1 cellular context compared by ENCODE assay signal in genomic region chr3:184565421-184566211, GRCh38.
TF ChIP-seq lines count a peak whose summit lies in the region.

No MANE protein-coding gene starts in this region.

TF ChIP-seq in HepG2, 621 proteins besides CTCF, POLR2A, EP300 and RAD21 (continued from another document):
- TF ChIP-seq REST (IDR thresholded peaks at IDR 0.05; ENCODE audit: borderline replicate concordance in 1 of 2, low read depth in 1 of 2, low read length in 2 of 2) = no peak
- TF ChIP-seq CEBPB (IDR thresholded peaks at IDR 0.05; ENCODE audit: borderline replicate concordance, low read depth, low read length) = no peak
- no peak for TF ChIP-seq HNRNPUL1 (IDR thresholded peaks at IDR 0.05; ENCODE audit: low read depth, low read length)
- TF ChIP-seq MYC (CRISPR knock-in tag; IDR thresholded peaks at IDR 0.05; ENCODE audit: borderline replicate concordance) = no peak
